ENCODE assay signal across 18 cellular contexts in genomic region chr2:105005601-105006000, GRCh38. TPM values are rescaled to one million over a fixed set of nuclear protein-coding genes. Genes with fewer than 3 reads are reported as not detected.
DNase-seq lines count a peak whose midpoint lies in the region; ATAC-seq, FAIRE-seq and TF ChIP-seq lines count a peak whose summit lies in the region.
"Had no signal": no experiment of that assay in that cellular context is flagged by ENCODE, and none has a peak within 500 bp of the region (broad histone marks: within the 10 kb centered on the region; RNA-seq: fewer than 3 reads in every experiment).

No MANE protein-coding gene starts in this region.

- H3K4me1 ChIP-seq in PC-3 (ENCODE audit: insufficient read depth, low read length) (peaks cover 20% of the 10 kb centered on the region), HepG2 (ENCODE audit: insufficient read depth, low read length) (no peaks in the 10 kb centered on the region), Peyer's patch (no peaks in the 10 kb centered on the region), spleen (no peaks in the 10 kb centered on the region)
- H3K4me1 ChIP-seq: heart right ventricle had no signal

- no peak overlapping the region for H3K9ac ChIP-seq in PC-3 (ENCODE audit: low read length)
- no peak overlapping the region for H3K9ac ChIP-seq in HepG2 (ENCODE audit: insufficient read depth, low read depth, low read length)

- POLR2A ChIA-PET in PC-3 (lab: Charles Lee; ENCODE audit: unreplicated experiment) (interaction anchor here (0.6 kb wide), 1 partner anchor 32 kb away, joined by 3 read pairs; the partner anchor contains the start of gene MRPS9), HepG2 (lab: Yijun Ruan, JAX) (no interaction called here)

- H3K27ac ChIP-seq in PC-3 (ENCODE audit: low read length) (peak overlapping the region; percentile 69), HepG2 (ENCODE audit: extremely low read length, insufficient read depth, low read length) (no peak overlapping the region), Peyer's patch (no peak overlapping the region), spleen (no peak overlapping the region)
- H3K27ac ChIP-seq: cardiac muscle cell, heart right ventricle had no signal

- H3K9me2 ChIP-seq in PC-3 (replicated peaks; ENCODE audit: low read length) = no peaks in the 10 kb centered on the region

- BruUV-seq in PC-3 (replicated peaks; lab: Mats Ljungman, UMichigan) (no TSS peak), HepG2 (replicated peaks; lab: Mats Ljungman, UMichigan) (no TSS peak)

- TF ChIP-seq POLR2A in HepG2 (IDR thresholded peaks at IDR 0.05; ENCODE audit: insufficient read depth in 1 of 2, low read depth in 2 of 2, low read length in 2 of 2) (no peak), Peyer's patch (IDR thresholded peaks at IDR 0.05) (no peak), spleen (IDR thresholded peaks at IDR 0.05) (no peak)

- H2AFZ ChIP-seq in PC-3 (ENCODE audit: low read length) = peak overlapping the region; percentile 0; the same call in 1 of the 2 replicates
- no peak overlapping the region for H2AFZ ChIP-seq in HepG2 (ENCODE audit: low read length)

- peak; percentile 68 for DNase-seq in COR-L47 (lab: John Stamatoyannopoulos, UW)
- peak; percentile 65 for DNase-seq in NCI-H1092 treated with DMSO at 0.1 percent for 48 hours (lab: John Stamatoyannopoulos, UW)
- peak; percentile 90 for DNase-seq in PC-3
- no peak for DNase-seq in HepG2 (ENCODE audit: low spot score)
- DNase-seq in Peyer's patch = no peak
- DNase-seq in spleen = no peak
- DNase-seq in OCI-M1 (lab: John Stamatoyannopoulos, UW) = no peak
- DNase-seq: activated B cell treated with CpG ODN at 0.5 μM for 24 hours; activated CD8-positive, alpha-beta memory T cell treated with anti-CD3 and anti-CD28 coated beads for 24 hours; activated naive CD8-positive, alpha-beta T cell treated with anti-CD3 and anti-CD28 coated beads for 36 hours; CD4-positive, alpha-beta memory T cell; effector CD4-positive, alpha-beta T cell; heart right ventricle; NCI-H2107; right cardiac atrium; T-helper 1 cell had no signal

- no peaks in the 10 kb centered on the region for H4K20me1 ChIP-seq in PC-3 (ENCODE audit: low read length)
- H4K20me1 ChIP-seq in HepG2 (ENCODE audit: insufficient read depth, low read length) = no peaks in the 10 kb centered on the region

- H3K36me3 ChIP-seq in PC-3 (ENCODE audit: low read depth, low read length) = no peaks in the 10 kb centered on the region
- no peaks in the 10 kb centered on the region for H3K36me3 ChIP-seq in HepG2 (replicated peaks in 1 of 2; ENCODE audit: control insufficient read depth in 1 of 2, insufficient read depth in 2 of 2, low read length in 2 of 2)
- no peaks in the 10 kb centered on the region for H3K36me3 ChIP-seq in Peyer's patch
- H3K36me3 ChIP-seq in spleen = no peaks in the 10 kb centered on the region
- H3K36me3 ChIP-seq: cardiac muscle cell, heart right ventricle had no signal

- TF ChIP-seq RAD21 in HepG2 (CRISPR knock-in tag; IDR thresholded peaks at IDR 0.05) = no peak

- WGBS in HepG2 (ENCODE audit: low lambda C conversion rate) = 11% methylated on average over 1 of the region's 1 CpG
- 61 to 94% (median 81%) methylated on average over 1 of the region's 1 CpG for WGBS in spleen, 5 donors

- no peaks in the 10 kb centered on the region for H3K79me2 ChIP-seq in PC-3 (ENCODE audit: low read length)
- H3K79me2 ChIP-seq in HepG2 (ENCODE audit: insufficient read depth, low read length) = no peaks in the 10 kb centered on the region

- H3F3A ChIP-seq in PC-3 (ENCODE audit: low read length, unreplicated experiment) = no peaks in the 10 kb centered on the region

- FAIRE-seq in HepG2 (lab: Jason Lieb, UNC) = no peak

- H3K4me2 ChIP-seq in PC-3 (ENCODE audit: low read length) (peak overlapping the region; percentile 76), HepG2 (ENCODE audit: low read depth, low read length) (no peak overlapping the region)

- CTCF ChIA-PET in PC-3 (lab: Charles Lee) (no interaction called here), HepG2 (lab: Yijun Ruan, JAX; ENCODE audit: low intra/inter-chr PET ratio, low total read pairs) (no interaction called here)

- no peaks in the 10 kb centered on the region for H3K9me3 ChIP-seq in PC-3 (ENCODE audit: low read length)
- H3K9me3 ChIP-seq in HepG2 (ENCODE audit: low read length) = peaks cover 7% of the 10 kb centered on the region; the same call in 1 of the 2 replicates
- no peaks in the 10 kb centered on the region for H3K9me3 ChIP-seq in Peyer's patch
- H3K9me3 ChIP-seq in spleen = peaks cover 0 to 26% (median 13%) of the 10 kb centered on the region in 8 donors

- no peaks in the 10 kb centered on the region for H3K27me3 ChIP-seq in PC-3 (ENCODE audit: low read length)
- H3K27me3 ChIP-seq in HepG2 (ENCODE audit: control insufficient read depth in 1 of 2, insufficient read depth in 2 of 2, low read length in 2 of 2) = no peaks in the 10 kb centered on the region
- H3K27me3 ChIP-seq in Peyer's patch = no peaks in the 10 kb centered on the region
- H3K27me3 ChIP-seq in spleen (replicated peaks in 1 of 7) = no peaks in the 10 kb centered on the region
- H3K27me3 ChIP-seq: cardiac muscle cell, heart right ventricle had no signal

- ATAC-seq in PC-3 (peak; percentile 91), HepG2 (no peak), HG03095 (IDR thresholded peaks at IDR 0.05; ENCODE audit: unreplicated experiment) (no peak)
- ATAC-seq: heart right ventricle, right cardiac atrium had no signal

- no peak for TF ChIP-seq CTCF in PC-3 (conservative IDR thresholded peaks at IDR 0.05; ENCODE audit: low read depth, low read length)
- no peak for TF ChIP-seq CTCF in HepG2 (CRISPR knock-in tag; IDR thresholded peaks at IDR 0.05)
- no peak for TF ChIP-seq CTCF in Peyer's patch (IDR thresholded peaks at IDR 0.05)
- no peak for TF ChIP-seq CTCF in spleen (IDR thresholded peaks at IDR 0.05 in 8 of 11, conservative IDR thresholded peaks at IDR 0.05 in 3 of 11)

- TF ChIP-seq EP300 in HepG2 (IDR thresholded peaks at IDR 0.05; ENCODE audit: low read depth in 2 of 2, low read length in 2 of 2) = no peak
- no peak for TF ChIP-seq EP300 in HepG2 (CRISPR knock-in tag; IDR thresholded peaks at IDR 0.05; ENCODE audit: borderline replicate concordance)

- in situ Hi-C loops in HepG2 (cut with HindIII; ENCODE audit: extremely low pct_ligation_motif_present, low pct_unique_long_range_greater_than_20kb) = no loop called here

- intact Hi-C loops in PC-3 (cut with micrococcal nuclease) = loop anchor here (2.0 kb wide), 1 partner anchor 33 kb away; the partner anchor contains the start of gene MRPS9
- intact Hi-C loops in HepG2 (cut with micrococcal nuclease; ENCODE audit: unreplicated experiment) = no loop called here
- intact Hi-C loops in spleen (cut with DNase I; ENCODE audit: low total_unique reads) = no loop called here

- H3K4me3 ChIP-seq in PC-3 (ENCODE audit: low read length) = peak overlapping the region; percentile 28; the same call in 1 of the 2 replicates
- no peak overlapping the region for H3K4me3 ChIP-seq in HepG2 (replicated peaks in 1 of 3; ENCODE audit: insufficient read depth in 1 of 3, low read depth in 2 of 3, low read length in 3 of 3)
- H3K4me3 ChIP-seq in Peyer's patch = no peak overlapping the region
- H3K4me3 ChIP-seq in spleen = no peak overlapping the region
- H3K4me3 ChIP-seq: cardiac muscle cell, heart right ventricle had no signal

TF ChIP-seq in HepG2, 621 proteins besides CTCF, POLR2A, EP300 and RAD21:
- no peak for TF ChIP-seq ZNF672 (CRISPR knock-in tag; IDR thresholded peaks at IDR 0.05)
- peak; percentile 38; the same call in 1 of the 2 replicates for TF ChIP-seq CEBPB (IDR thresholded peaks at IDR 0.05; ENCODE audit: borderline replicate concordance, low read depth, low read length)
- no peak for TF ChIP-seq ZNF260 (CRISPR knock-in tag; IDR thresholded peaks at IDR 0.05; ENCODE audit: borderline replicate concordance, low read depth)
- TF ChIP-seq KLF13 (CRISPR knock-in tag; IDR thresholded peaks at IDR 0.05) = no peak

RNA-seq across cellular contexts. Expression of gene MRPS9, which starts 32.3 kb away (rescaled TPM):
- total RNA-seq in PC-3 (2014; rRNA removed) (59.7 and 64.0 TPM in 2 replicates), HepG2 (2016; rRNA removed; fragmentation: Illumina TruSeq; extraction: Trizol) (91.8 and 113 TPM in 2 replicates), Peyer's patch (10 to 100 TPM in 3 of 4 donors, 1 to 10 TPM in 1; 9.7 to 34.7 (median 17.5) TPM), spleen (10 to 100 TPM; 10.4 to 18.9 (median 14.9) TPM)
- 21.4 and 22.9 TPM in 2 replicates for total RNA-seq in HepG2 (2016; cell fraction: cytosol; rRNA removed; fragmentation: Illumina TruSeq; extraction: Trizol; ENCODE audit: low read depth)
- total RNA-seq in HepG2 (2016; cell fraction: insoluble cytoplasmic fraction; rRNA removed; fragmentation: Illumina TruSeq; extraction: Trizol) = 92.8 and 111 TPM in 2 replicates
- 28.5 and 34.3 TPM in 2 replicates for total RNA-seq in HepG2 (2016; cell fraction: membrane; rRNA removed; fragmentation: Illumina TruSeq; extraction: Trizol)
- total RNA-seq in HepG2 (2016; cell fraction: nucleus; rRNA removed; fragmentation: Illumina TruSeq; extraction: Trizol) = 38.8 and 44.6 TPM in 2 replicates
- polyA plus RNA-seq in HepG2 (2011; rRNA removed) (23.7 and 31.2 TPM in 2 replicates), spleen (10 to 100 TPM; 22.1 to 28.7 (median 22.6) TPM)
- 24.2 and 28.1 TPM in 2 replicates for polyA plus RNA-seq in HepG2 (2011; cell fraction: cytosol; rRNA removed)
- 19.8 and 22.9 TPM in 2 replicates for polyA plus RNA-seq in HepG2 (2011; cell fraction: nucleus; rRNA removed)
- polyA plus RNA-seq in HepG2 (2012) = 34.3 and 43.7 TPM in 2 replicates
- 17.8 and 18.9 TPM in 2 replicates for polyA plus RNA-seq in HepG2 (2016; cell fraction: cytosol; fragmentation: Illumina TruSeq; extraction: Trizol; ENCODE audit: low read depth)
- polyA plus RNA-seq in HepG2 (2016; cell fraction: insoluble cytoplasmic fraction; fragmentation: Illumina TruSeq; extraction: Trizol; ENCODE audit: low read depth) = 102 and 106 TPM in 2 replicates
- 19.5 and 23.6 TPM in 2 replicates for polyA plus RNA-seq in HepG2 (2016; cell fraction: membrane; fragmentation: Illumina TruSeq; extraction: Trizol; ENCODE audit: low read depth)
- 44.8 and 56.4 TPM in 2 replicates for polyA plus RNA-seq in HepG2 (2016; cell fraction: nucleus; fragmentation: Illumina TruSeq; extraction: Trizol; ENCODE audit: insufficient read depth, low read depth)
- 16.2 and 24.6 TPM in 2 replicates for polyA minus RNA-seq in HepG2 (2011; rRNA and poly(A)+ RNA removed; ENCODE audit: low replicate concordance)
- 17.8 and 18.0 TPM in 2 replicates for polyA minus RNA-seq in HepG2 (2011; cell fraction: cytosol; rRNA and poly(A)+ RNA removed)
- polyA minus RNA-seq in HepG2 (2011; cell fraction: nucleus; rRNA and poly(A)+ RNA removed) = 17.5 and 25.0 TPM in 2 replicates

Comparison
In these comparisons a context has a peak if more than half of its experiments do, and no peak if none do; other contexts are left out.
1. DNase-seq: peak in COR-L47 (single experiment), NCI-H1092 treated with DMSO at 0.1 percent for 48 hours (single experiment) and PC-3 (single experiment); none in HepG2 (single experiment), Peyer's patch (0 of 3), spleen (single experiment) and OCI-M1 (single experiment).